In the genomic region with DNA sequence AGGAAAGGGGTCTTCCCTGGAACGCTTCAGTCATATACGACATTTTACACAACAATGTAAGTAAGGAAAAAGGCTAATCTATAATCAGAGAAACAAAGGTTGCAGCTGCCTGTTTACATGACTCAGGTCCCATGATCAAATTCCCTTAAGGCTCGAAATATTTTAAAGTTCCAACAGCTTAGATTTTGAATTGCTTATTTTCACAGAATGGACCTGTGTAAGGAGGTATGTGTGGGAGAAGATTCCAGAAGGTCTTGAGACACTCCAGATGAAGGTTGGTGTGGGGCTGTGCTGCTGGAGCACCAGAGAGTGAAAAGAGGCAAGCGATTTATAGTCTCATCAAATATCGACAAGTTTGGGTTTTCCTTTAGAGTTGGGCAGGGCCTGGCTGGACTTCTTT, we compare ENCODE assay signal across 1 cellular context.
TF ChIP-seq lines count a peak whose summit lies in the region.

No MANE protein-coding gene starts in this region.

TF ChIP-seq in H1, 55 proteins besides CTCF, POLR2A, EP300 and RAD21:
- TF ChIP-seq, protein P1, sequence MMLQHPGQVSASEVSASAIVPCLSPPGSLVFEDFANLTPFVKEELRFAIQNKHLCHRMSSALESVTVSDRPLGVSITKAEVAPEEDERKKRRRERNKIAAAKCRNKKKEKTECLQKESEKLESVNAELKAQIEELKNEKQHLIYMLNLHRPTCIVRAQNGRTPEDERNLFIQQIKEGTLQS (IDR thresholded peaks at IDR 0.05; ENCODE audit: insufficient read depth, low read depth, low read length) = no peak
- TF ChIP-seq CEBPB (IDR thresholded peaks at IDR 0.05; ENCODE audit: low read depth, low read length) = no peak
- TF ChIP-seq, protein P2, sequence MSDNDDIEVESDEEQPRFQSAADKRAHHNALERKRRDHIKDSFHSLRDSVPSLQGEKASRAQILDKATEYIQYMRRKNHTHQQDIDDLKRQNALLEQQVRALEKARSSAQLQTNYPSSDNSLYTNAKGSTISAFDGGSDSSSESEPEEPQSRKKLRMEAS (IDR thresholded peaks at IDR 0.05) = no peak
